In the genomic region with DNA sequence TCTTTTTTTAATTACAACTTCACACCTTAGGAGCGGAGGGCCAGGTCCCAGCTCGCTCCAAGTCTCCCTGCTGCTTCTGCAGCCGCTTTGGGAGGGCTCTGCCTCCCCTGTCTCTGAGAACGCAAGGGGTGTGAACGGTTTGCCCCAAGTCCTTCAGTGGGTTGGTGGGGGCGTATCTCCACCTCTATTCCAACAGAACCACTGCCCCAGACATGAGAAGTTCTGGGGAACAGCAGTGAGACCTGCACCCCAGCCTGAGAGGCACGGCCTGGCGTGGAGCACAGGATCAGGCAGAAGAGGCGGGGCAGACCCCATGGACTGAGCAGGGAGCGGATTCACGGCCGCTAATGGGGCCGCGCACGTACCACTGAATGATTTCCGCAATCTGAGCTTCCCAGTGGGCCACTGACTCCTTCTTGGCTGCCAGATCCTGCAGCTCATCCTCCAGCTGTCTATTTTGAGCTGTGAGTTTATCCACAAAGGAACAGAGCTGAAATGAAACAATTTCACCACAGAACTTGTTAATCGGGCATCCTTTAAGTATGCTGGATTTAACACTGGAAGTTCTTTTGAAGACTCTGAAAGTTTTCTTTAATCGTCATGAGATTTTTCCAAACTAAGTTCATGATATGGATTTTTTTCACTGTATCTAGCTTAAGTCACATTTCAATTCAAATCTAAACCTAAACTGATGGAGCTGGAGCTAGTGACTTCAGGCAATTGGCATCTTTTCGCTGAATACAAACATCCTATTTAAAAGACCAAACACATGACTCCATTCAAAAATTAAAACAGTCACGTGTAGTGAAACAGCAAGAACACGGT, we compare ENCODE assay signal across 18 cellular contexts. TPM values are rescaled to one million over a fixed set of nuclear protein-coding genes. Genes with fewer than 3 reads are reported as not detected.
DNase-seq lines count a peak whose midpoint lies in the region; ATAC-seq and TF ChIP-seq lines count a peak whose summit lies in the region.
"Had no signal": no experiment of that assay in that cellular context is flagged by ENCODE, and none has a peak within 500 bp of the region (broad histone marks: within the 10 kb centered on the region; RNA-seq: fewer than 3 reads in every experiment).

No MANE protein-coding gene starts in this region.

- no peak overlapping the region for H3K18ac ChIP-seq in neuronal stem cell (ENCODE audit: low read length)

- no peak overlapping the region for H3K4me3 ChIP-seq in neuronal stem cell (ENCODE audit: low read length in 2 of 2)
- no peak overlapping the region for H3K4me3 ChIP-seq in spleen

- H3K27ac Mint-ChIP-seq in natural killer cell treated with Interleukin-12 subunit alpha and Interleukin-12 subunit beta and Interleukin-15 and Interleukin-18, amount 100 ng/mL, for 72 hours = no peak overlapping the region
- no peak overlapping the region for H3K27ac Mint-ChIP-seq in natural killer cell
- no peak overlapping the region for H3K27ac Mint-ChIP-seq in CD14-positive monocyte
- H3K27ac Mint-ChIP-seq: CD8-positive, alpha-beta T cell had no signal

- no peak overlapping the region for H3K4ac ChIP-seq in neuronal stem cell (ENCODE audit: low read length)

- H3K4me3 Mint-ChIP-seq in natural killer cell treated with Interleukin-12 subunit alpha and Interleukin-12 subunit beta and Interleukin-15 and Interleukin-18, amount 100 ng/mL, for 72 hours = no peak overlapping the region
- H3K4me3 Mint-ChIP-seq in natural killer cell (no peak overlapping the region), CD14-positive monocyte (no peak overlapping the region)
- H3K4me3 Mint-ChIP-seq: CD8-positive, alpha-beta T cell had no signal

- no peaks in the 10 kb centered on the region for H3K9me3 Mint-ChIP-seq in natural killer cell treated with Interleukin-12 subunit alpha and Interleukin-12 subunit beta and Interleukin-15 and Interleukin-18, amount 100 ng/mL, for 72 hours
- H3K9me3 Mint-ChIP-seq in natural killer cell = no peaks in the 10 kb centered on the region
- peaks cover 0 to 3% (median 0%) of the 10 kb centered on the region in 7 donors for H3K9me3 Mint-ChIP-seq in CD14-positive monocyte
- H3K9me3 Mint-ChIP-seq: CD8-positive, alpha-beta T cell had no signal

- no peak overlapping the region for H2BK12ac ChIP-seq in neuronal stem cell (ENCODE audit: low read length)

- no peak overlapping the region for H2BK15ac ChIP-seq in neuronal stem cell (ENCODE audit: low read length)

- ATAC-seq in natural killer cell treated with Interleukin-12 subunit alpha and Interleukin-12 subunit beta and Interleukin-15 and Interleukin-18, amount 100 ng/mL, for 72 hours = peak; percentile 19 to 22
- no peak for ATAC-seq in natural killer cell
- ATAC-seq in HG03097 (IDR thresholded peaks at IDR 0.05; ENCODE audit: low FRiP score, unreplicated experiment) = no peak
- ATAC-seq: CD8-positive, alpha-beta T cell; PC-3 had no signal

- no peak for TF ChIP-seq POLR2A in spleen (IDR thresholded peaks at IDR 0.05)

- H3K9me3 ChIP-seq in neuronal stem cell (replicated peaks in 1 of 2; ENCODE audit: control insufficient read depth in 2 of 2, insufficient read depth in 1 of 2, low read depth in 1 of 2, low read length in 2 of 2) (peaks cover 0 to 2% of the 10 kb centered on the region in 2 donors), spleen (no peaks in the 10 kb centered on the region)
- H3K9me3 ChIP-seq: BE2C had no signal

- no peak overlapping the region for H2BK5ac ChIP-seq in neuronal stem cell (ENCODE audit: low read length)

- no peaks in the 10 kb centered on the region for H3K4me1 Mint-ChIP-seq in natural killer cell treated with Interleukin-12 subunit alpha and Interleukin-12 subunit beta and Interleukin-15 and Interleukin-18, amount 100 ng/mL, for 72 hours (ENCODE audit: low read depth in 2 of 2)
- H3K4me1 Mint-ChIP-seq in natural killer cell (no peaks in the 10 kb centered on the region), CD14-positive monocyte (peaks cover 11% of the 10 kb centered on the region)

- H3K23ac ChIP-seq in neuronal stem cell (ENCODE audit: low read depth, low read length, poor library complexity) = peak overlapping the region; percentile 34

- no peak overlapping the region for H2AK5ac ChIP-seq in neuronal stem cell (ENCODE audit: low read depth, low read length)

- H3K36me3 Mint-ChIP-seq in natural killer cell treated with Interleukin-12 subunit alpha and Interleukin-12 subunit beta and Interleukin-15 and Interleukin-18, amount 100 ng/mL, for 72 hours = no peaks in the 10 kb centered on the region
- H3K36me3 Mint-ChIP-seq in natural killer cell = no peaks in the 10 kb centered on the region
- peaks cover 72 to 91% of the 10 kb centered on the region in 2 donors for H3K36me3 Mint-ChIP-seq in CD14-positive monocyte
- H3K36me3 Mint-ChIP-seq: CD8-positive, alpha-beta T cell had no signal

- H4K91ac ChIP-seq in neuronal stem cell (ENCODE audit: low read depth, low read length, poor library complexity) = no peak overlapping the region

- H4K8ac ChIP-seq in neuronal stem cell (ENCODE audit: low read depth, low read length) = no peak overlapping the region

- no peaks in the 10 kb centered on the region for H3K27me3 Mint-ChIP-seq in natural killer cell treated with Interleukin-12 subunit alpha and Interleukin-12 subunit beta and Interleukin-15 and Interleukin-18, amount 100 ng/mL, for 72 hours
- H3K27me3 Mint-ChIP-seq in natural killer cell (ENCODE audit: low read depth in 2 of 2) (peaks cover 0 to 2% of the 10 kb centered on the region in 2 donors), CD14-positive monocyte (ENCODE audit: low read depth in 3 of 3) (peaks cover 0 to 6% (median 3%) of the 10 kb centered on the region in 3 donors)

- WGBS in neuronal stem cell (ENCODE audit: extremely low coverage in 2 of 2, insufficient read length in 2 of 2, insufficient replicate concordance in 1 of 2), 2 donors = no CpG with 5 or more reads among the region's 21 CpGs
- WGBS in spleen, 5 donors = 90 to 95% (median 92%) methylated on average over 17 to 21 of the region's 21 CpGs

- H3K4me2 ChIP-seq in neuronal stem cell (ENCODE audit: insufficient read depth, low read length, poor library complexity, severe bottlenecking) = no peak overlapping the region

- TF ChIP-seq CTCF in natural killer cell (IDR thresholded peaks at IDR 0.05) = no peak
- TF ChIP-seq CTCF in spleen (IDR thresholded peaks at IDR 0.05 in 8 of 11, conservative IDR thresholded peaks at IDR 0.05 in 3 of 11) = no peak
- TF ChIP-seq CTCF in CD14-positive monocyte (IDR thresholded peaks at IDR 0.05) = no peak

- H2AFZ ChIP-seq in neuronal stem cell (ENCODE audit: low read length) = no peak overlapping the region

- H3K27ac ChIP-seq in neuronal stem cell (replicated peaks; ENCODE audit: low read length) = no peak overlapping the region
- no peak overlapping the region for H3K27ac ChIP-seq in spleen
- H3K27ac ChIP-seq: RWPE1 had no signal

- intact Hi-C loops in natural killer cell (cut with micrococcal nuclease) (no loop called here), spleen (cut with DNase I; ENCODE audit: low total_unique reads) (no loop called here), CD14-positive monocyte (cut with micrococcal nuclease) (no loop called here)

- no peaks in the 10 kb centered on the region for H3K27me3 ChIP-seq in neuronal stem cell (ENCODE audit: control insufficient read depth in 3 of 3, insufficient read depth in 3 of 3, low read depth in 1 of 3, low read length in 3 of 3)
- no peaks in the 10 kb centered on the region for H3K27me3 ChIP-seq in spleen (replicated peaks in 1 of 7)
- H3K27me3 ChIP-seq: BE2C had no signal

- peaks cover 45 to 99% of the 10 kb centered on the region in 2 donors for H3K36me3 ChIP-seq in neuronal stem cell (replicated peaks in 1 of 2; ENCODE audit: control insufficient read depth in 2 of 2, insufficient read depth in 2 of 2, low read length in 2 of 2)
- H3K36me3 ChIP-seq in spleen = peaks cover 0 to 100% (median 89%) of the 10 kb centered on the region in 6 donors

- no peak overlapping the region for H3K14ac ChIP-seq in neuronal stem cell (ENCODE audit: low read length)

- DNase-seq in natural killer cell treated with Interleukin-12 subunit alpha and Interleukin-12 subunit beta and Interleukin-15 and Interleukin-18, amount 100 ng/mL, for 72 hours (ENCODE audit: low spot score) = no peak
- no peak for DNase-seq in natural killer cell
- DNase-seq in neuronal stem cell (ENCODE audit: low spot score) = no peak
- peak; percentile 41 for DNase-seq in spleen
- DNase-seq in stimulated activated naive CD4-positive, alpha-beta T cell (lab: John Stamatoyannopoulos, UW) = no peak
- no peak for DNase-seq in Kasumi-1 (lab: John Stamatoyannopoulos, UW)
- DNase-seq in CD14-positive monocyte (ENCODE audit: low spot score) = no peak
- DNase-seq: 8988T; BE2C; CD8-positive, alpha-beta T cell; DMS79; HCEC 1CT; NCI-H187 treated with DMSO at 0.1 percent for 48 hours; NCI-H446 treated with DMSO at 0.1 percent for 48 hours; NCI-H748 treated with DMSO at 0.1 percent for 48 hours; PC-3 had no signal

- H3K4me1 ChIP-seq in neuronal stem cell (ENCODE audit: control insufficient read depth in 2 of 2, insufficient read depth in 1 of 2, low read depth in 1 of 2, low read length in 2 of 2) (no peaks in the 10 kb centered on the region), spleen (no peaks in the 10 kb centered on the region)
- H3K4me1 ChIP-seq: BE2C had no signal

- H3K79me1 ChIP-seq in neuronal stem cell (ENCODE audit: low read depth, low read length) = peaks cover 7% of the 10 kb centered on the region

- H3K9ac ChIP-seq in neuronal stem cell (ENCODE audit: low read depth, low read length, poor library complexity) = no peak overlapping the region

- no peak overlapping the region for H2BK120ac ChIP-seq in neuronal stem cell (ENCODE audit: low read depth, low read length)

RNA-seq across cellular contexts. Expression of a gene that starts 44.4 kb away (rescaled TPM):
- total RNA-seq in natural killer cell treated with Interleukin-12 subunit alpha and Interleukin-12 subunit beta and Interleukin-15 and Interleukin-18, amount 100 ng/mL, for 72 hours = 1 to 10 TPM in 1 of 2 donors, under 1 TPM in 1; 0.21 to 1.0 TPM
- total RNA-seq in natural killer cell = 1 to 10 TPM in 2 of 3 donors, under 1 TPM in 1; 0.24 to 2.4 (median 2.0) TPM
- polyA plus RNA-seq in neuronal stem cell (2013, experiment 1 of 2) = 0.46 TPM
- polyA plus RNA-seq in neuronal stem cell (2013, experiment 2 of 2) = 0.28 TPM
- 1 to 10 TPM in 6 of 7 donors, under 1 TPM in 1; 0.65 to 3.0 (median 2.4) TPM for total RNA-seq in spleen
- polyA plus RNA-seq in spleen = 1 to 10 TPM; 1.6 to 2.2 (median 2.1) TPM
- not detected for polyA plus RNA-seq in CD14-positive monocyte
- total RNA-seq: PC-3 had no signal

Comparison
In these comparisons a context has a peak if more than half of its experiments do, and no peak if none do; other contexts are left out.
1. ATAC-seq: peak in natural killer cell treated with Interleukin-12 subunit alpha and Interleukin-12 subunit beta and Interleukin-15 and Interleukin-18, amount 100 ng/mL, for 72 hours (2 of 2); none in natural killer cell (0 of 3) and HG03097 (single experiment).